Comparison of ENCODE assay signal across 24 cellular contexts in the genomic region with DNA sequence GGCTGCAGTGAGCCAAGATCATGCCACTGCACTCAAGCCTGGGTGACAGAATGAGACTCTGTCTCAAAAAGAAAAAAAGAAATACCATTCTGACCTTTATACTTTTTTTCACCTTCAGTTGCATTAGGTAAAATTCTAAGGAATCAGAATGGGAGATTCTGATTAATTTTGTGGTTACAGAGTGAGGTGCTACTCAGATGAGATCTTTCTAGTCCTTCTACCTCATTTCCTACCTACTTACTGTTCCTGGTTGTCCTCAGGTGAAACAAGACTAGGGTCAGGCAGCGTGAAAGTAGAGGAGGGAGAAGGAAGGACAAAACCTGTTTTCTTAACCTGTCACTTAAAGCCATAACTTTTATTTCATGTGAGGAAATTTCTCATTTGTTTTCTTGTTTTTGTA.
"Had no signal": no experiment of that assay in that cellular context is flagged by ENCODE, and none has a peak within 500 bp of the region (broad histone marks: within the 10 kb centered on the region; RNA-seq: fewer than 3 reads in every experiment).

No MANE protein-coding gene starts in this region.

- H3K27ac ChIP-seq: colonic mucosa, coronary artery, dorsolateral prefrontal cortex, epithelial cell of prostate, esophagus muscularis mucosa, esophagus squamous epithelium, foreskin keratinocyte, gastrocnemius medialis, gastroesophageal sphincter, heart left ventricle had no signal

- H3K4me1 ChIP-seq: colonic mucosa, esophagus squamous epithelium, foreskin keratinocyte, gastrocnemius medialis had no signal

- ATAC-seq: effector memory CD8-positive, alpha-beta T cell; esophagus mucosa; foreskin keratinocyte; gastrocnemius medialis; gastroesophageal sphincter; heart left ventricle had no signal

- H3K4me3 Mint-ChIP-seq: dendritic cell treated with granulocyte-macrophage colony-stimulating factor and Interleukin-4, amounts not matched to agents 40 ng/mL and 50 ng/mL, for 4 days; effector memory CD8-positive, alpha-beta T cell; endodermal cell had no signal

- H3K9me3 Mint-ChIP-seq: dendritic cell treated with granulocyte-macrophage colony-stimulating factor and Interleukin-4, amounts not matched to agents 40 ng/mL and 50 ng/mL, for 4 days; effector memory CD8-positive, alpha-beta T cell; endodermal cell had no signal

- H3K9me3 ChIP-seq: colonic mucosa, esophagus muscularis mucosa, esophagus squamous epithelium, gastrocnemius medialis, gastroesophageal sphincter, heart left ventricle had no signal

- H3K27ac Mint-ChIP-seq: dendritic cell treated with granulocyte-macrophage colony-stimulating factor and Interleukin-4, amounts not matched to agents 40 ng/mL and 50 ng/mL, for 4 days; effector memory CD8-positive, alpha-beta T cell; endodermal cell had no signal

- H3K36me3 ChIP-seq: colonic mucosa had no signal

- H3K27me3 Mint-ChIP-seq: dendritic cell treated with granulocyte-macrophage colony-stimulating factor and Interleukin-4, amounts not matched to agents 40 ng/mL and 50 ng/mL, for 4 days had no signal

- H3K27me3 ChIP-seq: colonic mucosa, dorsolateral prefrontal cortex, esophagus muscularis mucosa, esophagus squamous epithelium, gastrocnemius medialis, gastroesophageal sphincter, heart left ventricle had no signal

- H3K4me3 ChIP-seq: colonic mucosa, coronary artery, dorsolateral prefrontal cortex, esophagus muscularis mucosa, esophagus squamous epithelium, gastrocnemius medialis, gastroesophageal sphincter, heart left ventricle had no signal

- DNase-seq: colonic mucosa; cortex of kidney; dermis blood vessel endothelial cell; dorsolateral prefrontal cortex; effector CD4-positive, alpha-beta T cell; effector CD8-positive, alpha-beta T cell; effector memory CD4-positive, alpha-beta T cell; effector memory CD8-positive, alpha-beta T cell; endodermal cell; erythroblast; esophagus squamous epithelium; foreskin fibroblast; foreskin keratinocyte; foreskin melanocyte; gastrocnemius medialis; glutamatergic neuron; head of caudate nucleus; heart left ventricle had no signal

- H3K4me1 Mint-ChIP-seq: endodermal cell had no signal
